ENCODE assay signal across 7 cellular contexts in genomic region chrX:123731258-123731986, GRCh38. TPM values are rescaled to one million over a fixed set of nuclear protein-coding genes. Genes with fewer than 3 reads are reported as not detected.
DNase-seq lines count a peak whose midpoint lies in the region; ATAC-seq, FAIRE-seq and TF ChIP-seq lines count a peak whose summit lies in the region.

No MANE protein-coding gene starts in this region.

- H3K27ac Mint-ChIP-seq in mesothelial cell of epicardium, result peak overlapping the region; percentile 96

- WGBS in urinary bladder, result 8% methylated on average over 16 of the region's 16 CpGs

- peaks cover 2% of the 10 kb centered on the region for H3K36me3 Mint-ChIP-seq in mesothelial cell of epicardium

- peak overlapping the region; percentile 18 for H3K27ac ChIP-seq in urinary bladder (ENCODE audit: low read depth)

- H3K4me3 ChIP-seq in urinary bladder (ENCODE audit: low read depth, low read length), result peak overlapping the region; percentile 67

- ATAC-seq in HG03175 (IDR thresholded peaks at IDR 0.05; ENCODE audit: unreplicated experiment) (no peak), HG02763 (IDR thresholded peaks at IDR 0.05; ENCODE audit: unreplicated experiment) (no peak)

- H3K36me3 ChIP-seq in urinary bladder (ENCODE audit: insufficient read depth), result no peaks in the 10 kb centered on the region

- H3K4me3 Mint-ChIP-seq in mesothelial cell of epicardium, result peak overlapping the region; percentile 91

- H3K9me3 Mint-ChIP-seq in mesothelial cell of epicardium, result peaks cover 16% of the 10 kb centered on the region

- no peaks in the 10 kb centered on the region for H3K4me1 ChIP-seq in urinary bladder (ENCODE audit: insufficient read depth)

- no peak for TF ChIP-seq CTCF in mesothelial cell of epicardium (IDR thresholded peaks at IDR 0.05; ENCODE audit: unreplicated experiment)

- DNase-seq in GM19239 (ENCODE audit: insufficient read length, low spot score), result no peak
- DNase-seq in OCI-M1 (lab: John Stamatoyannopoulos, UW), result peak; percentile 72
- DNase-seq in cerebellar cortex (ENCODE audit: low spot score), result peak; percentile 1
- no peak for DNase-seq in mesothelial cell of epicardium (ENCODE audit: low spot score in 2 of 2, unreplicated experiment in 2 of 2)

- H3K4me1 Mint-ChIP-seq in mesothelial cell of epicardium, result peaks cover 21% of the 10 kb centered on the region

- peak; percentile 66 for FAIRE-seq in GM19239 (lab: Jason Lieb, UNC)

- no peaks in the 10 kb centered on the region for H3K27me3 Mint-ChIP-seq in mesothelial cell of epicardium (ENCODE audit: low read depth)

RNA-seq across cellular contexts. Expression of gene THOC2, which starts 1.4 kb away (rescaled TPM):
- total RNA-seq in mesothelial cell of epicardium (117 to 121 TPM (median 119 TPM) in 3 replicates), urinary bladder (213 TPM)
- polyA plus RNA-seq in urinary bladder, result 33.6 TPM

Comparison
In these comparisons a context has a peak if more than half of its experiments do, and no peak if none do; other contexts are left out.
1. DNase-seq: peak in OCI-M1 (single experiment) and cerebellar cortex (single experiment); none in GM19239 (single experiment) and mesothelial cell of epicardium (0 of 2).